ENCODE assay signal across 1 cellular context in genomic region chr1:214920337-214920736, GRCh38.
TF ChIP-seq lines count a peak whose summit lies in the region.

No MANE protein-coding gene starts in this region.

TF ChIP-seq in H1, 55 proteins besides CTCF, POLR2A, EP300 and RAD21 (continued from another document):
- TF ChIP-seq CHD7 (IDR thresholded peaks at IDR 0.05; ENCODE audit: insufficient replicate concordance, low read length) (no peak), ZNF274 (IDR thresholded peaks at IDR 0.05; ENCODE audit: borderline replicate concordance, extremely low read depth, low read length) (no peak)
